ENCODE assay signal across 9 cellular contexts in the genomic region with DNA sequence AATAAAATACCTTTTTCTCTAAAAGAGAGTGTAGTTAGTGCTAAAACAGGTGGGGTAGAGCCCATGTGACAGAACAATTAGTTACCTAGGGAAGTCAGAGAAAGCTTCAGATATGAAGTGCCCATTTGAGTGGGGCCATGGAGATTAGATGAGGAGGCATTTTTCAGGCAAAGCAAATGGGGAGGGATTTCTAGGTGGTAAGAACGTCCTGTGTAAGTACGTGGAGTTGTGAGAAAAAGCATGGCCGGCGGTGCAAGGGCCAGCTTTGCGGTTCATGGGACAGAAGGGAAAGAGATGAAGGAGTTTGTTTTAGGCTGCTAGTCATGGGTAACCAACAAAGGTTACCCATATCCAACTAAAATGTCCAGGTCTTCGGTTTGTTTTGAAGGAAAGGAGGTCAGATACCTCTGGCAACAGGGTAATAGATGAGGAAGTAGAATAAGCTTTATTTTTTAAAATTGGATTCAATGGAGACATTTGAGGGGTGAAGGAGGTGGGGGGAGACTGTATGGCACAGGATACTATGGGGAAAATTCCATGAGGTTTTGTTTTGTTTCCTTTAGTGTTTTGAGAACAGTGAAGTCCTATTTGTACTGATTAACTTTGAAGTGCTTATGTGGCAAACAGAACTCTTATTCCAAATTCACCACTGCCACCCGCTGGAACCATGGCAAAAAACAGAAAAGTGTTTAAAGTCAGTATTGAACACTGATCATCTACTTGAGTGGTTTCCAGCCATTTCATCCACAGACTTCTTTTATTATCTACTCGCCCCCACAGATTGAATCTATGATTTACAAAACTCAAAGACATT. TPM values are rescaled to one million over a fixed set of nuclear protein-coding genes. Genes with fewer than 3 reads are reported as not detected.
DNase-seq lines count a peak whose midpoint lies in the region; ATAC-seq, FAIRE-seq and TF ChIP-seq lines count a peak whose summit lies in the region.
"Had no signal": no experiment of that assay in that cellular context is flagged by ENCODE, and none has a peak within 500 bp of the region (broad histone marks: within the 10 kb centered on the region; RNA-seq: fewer than 3 reads in every experiment).

No MANE protein-coding gene starts in this region.

- no peak for TF ChIP-seq POLR2A in GM12891 (IDR thresholded peaks at IDR 0.05; ENCODE audit: low read depth, low read length)

- no peaks in the 10 kb centered on the region for H3K9me3 Mint-ChIP-seq in activated T-helper 1 cell treated with anti-CD3 and anti-CD28 coated beads, Interleukin-12 subunit alpha, Interleukin-12 subunit beta, Interleukin-2, Interleukin-4 antibody, amounts not matched to agents 30 ng/mL and 10 ng/mL and 1 ng/mL, durations not matched to agents 14 hours and 24 hours and 36 hours
- H3K9me3 Mint-ChIP-seq: activated T-cell treated with anti-CD3 and anti-CD28 coated beads, Interleukin-2, amount 50 U/mL, for 72 hours had no signal

- H3K27ac Mint-ChIP-seq in activated T-helper 1 cell treated with anti-CD3 and anti-CD28 coated beads, Interleukin-12 subunit alpha, Interleukin-12 subunit beta, Interleukin-2, Interleukin-4 antibody, amounts not matched to agents 30 ng/mL and 10 ng/mL and 1 ng/mL, durations not matched to agents 14 hours and 24 hours and 36 hours: peak overlapping the region; percentile 46
- H3K27ac Mint-ChIP-seq: activated T-cell treated with anti-CD3 and anti-CD28 coated beads, Interleukin-2, amount 50 U/mL, for 72 hours had no signal

- H3K4me3 Mint-ChIP-seq in activated T-helper 1 cell treated with anti-CD3 and anti-CD28 coated beads, Interleukin-12 subunit alpha, Interleukin-12 subunit beta, Interleukin-2, Interleukin-4 antibody, amounts not matched to agents 30 ng/mL and 10 ng/mL and 1 ng/mL, durations not matched to agents 14 hours and 24 hours and 36 hours: no peak overlapping the region
- H3K4me3 Mint-ChIP-seq: activated T-cell treated with anti-CD3 and anti-CD28 coated beads, Interleukin-2, amount 50 U/mL, for 72 hours had no signal

- H3K36me3 Mint-ChIP-seq in activated T-helper 1 cell treated with anti-CD3 and anti-CD28 coated beads, Interleukin-12 subunit alpha, Interleukin-12 subunit beta, Interleukin-2, Interleukin-4 antibody, amounts not matched to agents 30 ng/mL and 10 ng/mL and 1 ng/mL, durations not matched to agents 14 hours and 24 hours and 36 hours (ENCODE audit: low read depth): no peaks in the 10 kb centered on the region

- DNase-seq in DMS114 treated with DMSO at 0.1 percent for 48 hours (lab: John Stamatoyannopoulos, UW; ENCODE audit: unreplicated experiment): peak; percentile 9
- DNase-seq in KG1 (lab: John Stamatoyannopoulos, UW): peak; percentile 37
- DNase-seq in activated T-helper 1 cell treated with anti-CD3 and anti-CD28 coated beads, Interleukin-12 subunit alpha, Interleukin-12 subunit beta, Interleukin-2, Interleukin-4 antibody, amounts not matched to agents 30 ng/mL and 10 ng/mL and 1 ng/mL, durations not matched to agents 14 hours and 24 hours and 36 hours (ENCODE audit: low spot score): no peak
- peak; percentile 19 for DNase-seq in midbrain (lab: John Stamatoyannopoulos, UW)
- DNase-seq in activated CD4-positive, CD25-positive, alpha-beta regulatory T cell treated with anti-CD3 and anti-CD28 coated beads, Interleukin-2, amount 50 U/mL, for 72 hours: no peak
- no peak for DNase-seq in GM12891 (ENCODE audit: insufficient read length, low spot score)
- no peak for DNase-seq in stimulated activated CD4-positive, alpha-beta T cell treated with anti-CD3 and anti-CD28 coated beads, Interleukin-4, amount 100 ng/mL, for 1 hour

- no peak for FAIRE-seq in GM12891 (lab: Jason Lieb, UNC)

- ATAC-seq in HG03175 (IDR thresholded peaks at IDR 0.05; ENCODE audit: unreplicated experiment): no peak
- ATAC-seq: activated T-cell treated with anti-CD3 and anti-CD28 coated beads, Interleukin-2, amount 50 U/mL, for 72 hours had no signal

- H3K4me1 Mint-ChIP-seq in activated T-helper 1 cell treated with anti-CD3 and anti-CD28 coated beads, Interleukin-12 subunit alpha, Interleukin-12 subunit beta, Interleukin-2, Interleukin-4 antibody, amounts not matched to agents 30 ng/mL and 10 ng/mL and 1 ng/mL, durations not matched to agents 14 hours and 24 hours and 36 hours (ENCODE audit: low read depth): no peaks in the 10 kb centered on the region

- peaks cover 14% of the 10 kb centered on the region for H3K27me3 Mint-ChIP-seq in activated T-helper 1 cell treated with anti-CD3 and anti-CD28 coated beads, Interleukin-12 subunit alpha, Interleukin-12 subunit beta, Interleukin-2, Interleukin-4 antibody, amounts not matched to agents 30 ng/mL and 10 ng/mL and 1 ng/mL, durations not matched to agents 14 hours and 24 hours and 36 hours (ENCODE audit: insufficient read depth)

- intact Hi-C loops in activated T-helper 1 cell treated with anti-CD3 and anti-CD28 coated beads, Interleukin-12 subunit alpha, Interleukin-12 subunit beta, Interleukin-2, Interleukin-4 antibody, amounts not matched to agents 30 ng/mL and 10 ng/mL and 1 ng/mL, durations not matched to agents 14 hours and 24 hours and 36 hours (cut with micrococcal nuclease): no loop called here

TF ChIP-seq in GM12891, 5 proteins besides CTCF, POLR2A, EP300 and RAD21:
- no peak for TF ChIP-seq PAX5 (IDR thresholded peaks at IDR 0.05; ENCODE audit: insufficient read depth, low read length, severe bottlenecking)
- no peak for TF ChIP-seq POU2F2 (IDR thresholded peaks at IDR 0.05; ENCODE audit: low read depth, low read length)
- TF ChIP-seq SPI1 (IDR thresholded peaks at IDR 0.05; ENCODE audit: low read depth, low read length): no peak
- no peak for TF ChIP-seq POLR2AphosphoS5 (IDR thresholded peaks at IDR 0.05; ENCODE audit: low read depth, low read length)
- no peak for TF ChIP-seq TAF1 (IDR thresholded peaks at IDR 0.05; ENCODE audit: low read depth, low read length)

RNA-seq across cellular contexts. Expression of a gene that starts 10.0 kb away (rescaled TPM):
- 65.6 and 70.9 TPM in 2 replicates for total RNA-seq in activated T-helper 1 cell treated with anti-CD3 and anti-CD28 coated beads, Interleukin-12 subunit alpha, Interleukin-12 subunit beta, Interleukin-2, Interleukin-4 antibody, amounts not matched to agents 30 ng/mL and 10 ng/mL and 1 ng/mL, durations not matched to agents 14 hours and 24 hours and 36 hours
- polyA plus RNA-seq in GM12891 (2012; ENCODE audit: low read depth, missing spikeins): 77.1 TPM

RNA-seq across cellular contexts. Expression of a gene that starts 58.2 kb away (rescaled TPM):
- total RNA-seq in activated T-helper 1 cell treated with anti-CD3 and anti-CD28 coated beads, Interleukin-12 subunit alpha, Interleukin-12 subunit beta, Interleukin-2, Interleukin-4 antibody, amounts not matched to agents 30 ng/mL and 10 ng/mL and 1 ng/mL, durations not matched to agents 14 hours and 24 hours and 36 hours: not detected in 2 replicates
- polyA plus RNA-seq in GM12891 (2012; ENCODE audit: low read depth, missing spikeins): not detected

Comparison
In these comparisons a context has a peak if more than half of its experiments do, and no peak if none do; other contexts are left out.
1. DNase-seq: peak in DMS114 treated with DMSO at 0.1 percent for 48 hours (single experiment), KG1 (single experiment) and midbrain (single experiment); none in activated T-helper 1 cell treated with anti-CD3 and anti-CD28 coated beads, Interleukin-12 subunit alpha, Interleukin-12 subunit beta, Interleukin-2, Interleukin-4 antibody, amounts not matched to agents 30 ng/mL and 10 ng/mL and 1 ng/mL, durations not matched to agents 14 hours and 24 hours and 36 hours (single experiment), activated CD4-positive, CD25-positive, alpha-beta regulatory T cell treated with anti-CD3 and anti-CD28 coated beads, Interleukin-2, amount 50 U/mL, for 72 hours (single experiment), GM12891 (single experiment) and stimulated activated CD4-positive, alpha-beta T cell treated with anti-CD3 and anti-CD28 coated beads, Interleukin-4, amount 100 ng/mL, for 1 hour (single experiment).